8 cellular contexts compared by ENCODE assay signal in genomic region chr17:78342438-78343098, GRCh38. TPM values are rescaled to one million over a fixed set of nuclear protein-coding genes. Genes with fewer than 3 reads are reported as not detected.
DNase-seq lines count a peak whose midpoint lies in the region; ATAC-seq lines count a peak whose summit lies in the region.

No MANE protein-coding gene starts in this region.

- H3K27ac Mint-ChIP-seq in activated CD4-positive, alpha-beta T cell treated with anti-CD3 and anti-CD28 coated beads for 36 hours: peak overlapping the region; percentile 89
- peak overlapping the region; percentile 73 for H3K27ac Mint-ChIP-seq in activated naive CD8-positive, alpha-beta T cell treated with anti-CD3 and anti-CD28 coated beads, Interleukin-2, amount 10 ng/mL, durations not matched to agents 7 days and 5 days

- no peak for DNase-seq in activated CD4-positive, alpha-beta T cell treated with anti-CD3 and anti-CD28 coated beads for 36 hours
- DNase-seq in activated CD4-positive, alpha-beta T cell treated with anti-CD3 and anti-CD28 coated beads for 1 hour: no peak
- DNase-seq in activated naive CD8-positive, alpha-beta T cell treated with anti-CD3 and anti-CD28 coated beads, Interleukin-2, amount 10 ng/mL, durations not matched to agents 7 days and 5 days: no peak
- DNase-seq in left ventricle myocardium superior (peak; percentile 75), skeletal muscle cell (ENCODE audit: low read depth) (no peak), midbrain (lab: John Stamatoyannopoulos, UW) (no peak)
- DNase-seq in activated CD4-positive, CD25-positive, alpha-beta regulatory T cell (lab: John Stamatoyannopoulos, UW): no peak

- POLR2A ChIA-PET in activated CD4-positive, alpha-beta T cell treated with anti-CD3 and anti-CD28 coated beads for 36 hours (lab: Charles Lee): interaction anchor here (0.7 to 1.0 kb wide), 3 partner anchors 8 to 40 kb away, joined by 3 to 4 read pairs (median 3); no protein-coding TSS in a partner anchor
- POLR2A ChIA-PET in activated naive CD8-positive, alpha-beta T cell treated with anti-CD3 and anti-CD28 coated beads, Interleukin-2, amount 10 ng/mL, durations not matched to agents 7 days and 5 days (lab: Charles Lee): interaction anchor here (0.9 to 2.7 kb wide), 4 partner anchors 8 to 28 kb away, joined by 3 to 18 read pairs (median 6); partner anchors contain the start of gene SOCS3

- H3K4me1 Mint-ChIP-seq in activated CD4-positive, alpha-beta T cell treated with anti-CD3 and anti-CD28 coated beads for 36 hours: peaks cover 70% of the 10 kb centered on the region
- H3K4me1 Mint-ChIP-seq in activated naive CD8-positive, alpha-beta T cell treated with anti-CD3 and anti-CD28 coated beads, Interleukin-2, amount 10 ng/mL, durations not matched to agents 7 days and 5 days: peaks cover 25% of the 10 kb centered on the region

- no peaks in the 10 kb centered on the region for H3K36me3 Mint-ChIP-seq in activated CD4-positive, alpha-beta T cell treated with anti-CD3 and anti-CD28 coated beads for 36 hours (ENCODE audit: low read depth)
- no peaks in the 10 kb centered on the region for H3K36me3 Mint-ChIP-seq in activated naive CD8-positive, alpha-beta T cell treated with anti-CD3 and anti-CD28 coated beads, Interleukin-2, amount 10 ng/mL, durations not matched to agents 7 days and 5 days

- no peaks in the 10 kb centered on the region for H3K27me3 Mint-ChIP-seq in activated CD4-positive, alpha-beta T cell treated with anti-CD3 and anti-CD28 coated beads for 36 hours
- H3K27me3 Mint-ChIP-seq in activated naive CD8-positive, alpha-beta T cell treated with anti-CD3 and anti-CD28 coated beads, Interleukin-2, amount 10 ng/mL, durations not matched to agents 7 days and 5 days: peaks cover 21% of the 10 kb centered on the region

- no peaks in the 10 kb centered on the region for H3K9me3 Mint-ChIP-seq in activated CD4-positive, alpha-beta T cell treated with anti-CD3 and anti-CD28 coated beads for 36 hours (ENCODE audit: low read depth)
- no peaks in the 10 kb centered on the region for H3K9me3 Mint-ChIP-seq in activated naive CD8-positive, alpha-beta T cell treated with anti-CD3 and anti-CD28 coated beads, Interleukin-2, amount 10 ng/mL, durations not matched to agents 7 days and 5 days

- intact Hi-C loops in activated CD4-positive, alpha-beta T cell treated with anti-CD3 and anti-CD28 coated beads for 36 hours (cut with DNase I, micrococcal nuclease): no loop called here
- intact Hi-C loops in left ventricle myocardium superior (cut with micrococcal nuclease): no loop called here

- peak overlapping the region; percentile 55 for H3K4me3 Mint-ChIP-seq in activated CD4-positive, alpha-beta T cell treated with anti-CD3 and anti-CD28 coated beads for 36 hours
- peak overlapping the region; percentile 63 for H3K4me3 Mint-ChIP-seq in activated naive CD8-positive, alpha-beta T cell treated with anti-CD3 and anti-CD28 coated beads, Interleukin-2, amount 10 ng/mL, durations not matched to agents 7 days and 5 days

- no peak for ATAC-seq in activated CD4-positive, alpha-beta T cell treated with anti-CD3 and anti-CD28 coated beads for 36 hours
- no peak for ATAC-seq in activated naive CD8-positive, alpha-beta T cell treated with anti-CD3 and anti-CD28 coated beads, Interleukin-2, amount 10 ng/mL, durations not matched to agents 7 days and 5 days (ENCODE audit: low read depth)
- ATAC-seq in left ventricle myocardium superior: peak; percentile 62
- ATAC-seq in HG02973 (IDR thresholded peaks at IDR 0.05; ENCODE audit: unreplicated experiment): no peak

- H3K4me3 ChIP-seq in skeletal muscle cell (ENCODE audit: low read depth, low read length): peak overlapping the region; percentile 28

- CTCF ChIA-PET in activated CD4-positive, alpha-beta T cell treated with anti-CD3 and anti-CD28 coated beads for 36 hours (lab: Charles Lee): interaction anchor here (0.7 to 1.4 kb wide), 3 partner anchors 27 to 1595 kb away, joined by 3 to 9 read pairs (median 6); no protein-coding TSS in a partner anchor

RNA-seq across cellular contexts. Expression of gene SOCS3, which starts 17.3 kb away (rescaled TPM):
- 100 to 1,000 TPM; 150 to 162 TPM for total RNA-seq in activated CD4-positive, alpha-beta T cell treated with anti-CD3 and anti-CD28 coated beads for 36 hours
- 1 to 10 TPM; 6.6 to 6.7 TPM for total RNA-seq in activated naive CD8-positive, alpha-beta T cell treated with anti-CD3 and anti-CD28 coated beads, Interleukin-2, amount 10 ng/mL, durations not matched to agents 7 days and 5 days
- 11.1 TPM for total RNA-seq in left ventricle myocardium superior

RNA-seq across cellular contexts. Expression of gene PGS1, which starts 35.9 kb away (rescaled TPM):
- total RNA-seq in activated CD4-positive, alpha-beta T cell treated with anti-CD3 and anti-CD28 coated beads for 36 hours: 10 to 100 TPM; 73.3 to 75.0 TPM
- total RNA-seq in activated naive CD8-positive, alpha-beta T cell treated with anti-CD3 and anti-CD28 coated beads, Interleukin-2, amount 10 ng/mL, durations not matched to agents 7 days and 5 days: 10 to 100 TPM; 70.2 to 73.2 TPM
- 18.3 TPM for total RNA-seq in left ventricle myocardium superior

Comparison
In these comparisons a context has a peak if more than half of its experiments do, and no peak if none do; other contexts are left out.
1. RNA of gene SOCS3, which starts 17.3 kb away (total RNA-seq): 150 to 162 TPM in activated CD4-positive, alpha-beta T cell treated with anti-CD3 and anti-CD28 coated beads for 36 hours; 11.1 TPM in left ventricle myocardium superior (single experiment) and 6.6 to 6.7 TPM in activated naive CD8-positive, alpha-beta T cell treated with anti-CD3 and anti-CD28 coated beads, Interleukin-2, amount 10 ng/mL, durations not matched to agents 7 days and 5 days; every median in the first group is over 10 times any median in the second.